ENCODE assay signal across 20 cellular contexts in the genomic region with DNA sequence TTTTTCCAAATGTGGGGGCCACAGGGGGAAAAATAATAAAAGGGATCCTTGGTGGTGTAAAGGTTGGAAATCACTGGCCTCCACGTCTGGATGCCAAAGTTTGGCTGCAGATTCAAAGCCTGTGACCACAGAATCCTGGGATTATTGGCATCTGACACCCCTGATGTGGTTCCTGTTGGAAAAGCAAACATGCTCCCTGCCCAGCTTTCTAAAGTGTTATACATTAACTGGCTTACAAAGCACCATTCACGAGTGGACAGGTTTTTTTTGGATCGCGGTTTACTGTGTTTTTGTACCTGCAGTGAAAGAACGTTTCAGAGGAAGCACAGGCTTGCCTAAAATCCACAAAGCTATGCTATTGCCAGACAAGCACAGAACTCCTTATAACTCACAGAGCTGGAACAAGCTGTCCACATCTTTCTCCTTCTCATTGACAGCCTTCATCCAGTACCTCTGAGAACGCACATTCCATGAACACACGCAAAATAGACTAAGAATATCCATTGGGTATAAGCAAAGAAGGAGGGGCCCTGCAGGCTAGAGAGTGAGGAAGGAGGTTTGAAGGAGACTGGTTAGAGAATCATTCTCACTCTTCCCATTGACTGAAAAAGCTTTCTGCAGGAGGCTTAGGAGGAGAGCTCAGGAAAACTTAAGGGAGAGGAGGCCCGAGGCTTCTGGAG. TPM values are rescaled to one million over a fixed set of nuclear protein-coding genes. Genes with fewer than 3 reads are reported as not detected.
DNase-seq lines count a peak whose midpoint lies in the region; ATAC-seq and TF ChIP-seq lines count a peak whose summit lies in the region.
"Had no signal": no experiment of that assay in that cellular context is flagged by ENCODE, and none has a peak within 500 bp of the region (broad histone marks: within the 10 kb centered on the region; RNA-seq: fewer than 3 reads in every experiment).

No MANE protein-coding gene starts in this region.

- intact Hi-C loops in mucosa of descending colon (cut with DNase I, micrococcal nuclease) = no loop called here

- no peaks in the 10 kb centered on the region for H3K36me3 ChIP-seq in mucosa of descending colon (ENCODE audit: low read depth)
- H3K36me3 ChIP-seq: BE2C, HAP-1 had no signal

- H3K27ac Mint-ChIP-seq in brain = peak overlapping the region in 3 of 5 experiments; percentile 5 to 53 (median 34)
- H3K27ac Mint-ChIP-seq: CD4-positive, alpha-beta T cell had no signal

- H3K4me1 ChIP-seq in mucosa of descending colon (ENCODE audit: low read depth) = no peaks in the 10 kb centered on the region
- H3K4me1 ChIP-seq: HAP-1 had no signal

- DNase-seq in DMS53 (lab: John Stamatoyannopoulos, UW) (peak; percentile 53), DMS53 treated with DMSO at 0.1 percent for 48 hours (lab: John Stamatoyannopoulos, UW; ENCODE audit: unreplicated experiment) (no peak), mucosa of descending colon (no peak), renal cortical epithelial cell (ENCODE audit: low read depth) (peak; percentile 68), GM10248 (ENCODE audit: extremely low spot score) (no peak), NCI-H1048 (lab: John Stamatoyannopoulos, UW) (no peak)
- DNase-seq: BE2C; Calu3; CD4-positive, alpha-beta T cell; DMS79 treated with DMSO at 0.1 percent for 48 hours; NCI-H1436; NCI-H524; OCI-M1; RPMI8226 had no signal

- H3K9me3 ChIP-seq in mucosa of descending colon = no peaks in the 10 kb centered on the region
- H3K9me3 ChIP-seq: BE2C, HAP-1 had no signal

- CTCF ChIA-PET in GM10248 (lab: Yijun Ruan, JAX) = no interaction called here

- H3K4me3 ChIP-seq in mucosa of descending colon = no peak overlapping the region
- H3K4me3 ChIP-seq: HAP-1 had no signal

- H3K4me1 Mint-ChIP-seq in brain = peaks cover 44% of the 10 kb centered on the region

- TF ChIP-seq CTCF in brain (conservative IDR thresholded peaks at IDR 0.05) (no peak), mucosa of descending colon (IDR thresholded peaks at IDR 0.05) (no peak), GM10248 (IDR thresholded peaks at IDR 0.05; ENCODE audit: control extremely low read depth, extremely low read depth, low read depth, missing control alignments) (no peak)

- peaks cover 0 to 5% (median 0%) of the 10 kb centered on the region in 5 experiments for H3K9me3 Mint-ChIP-seq in brain
- H3K9me3 Mint-ChIP-seq: CD4-positive, alpha-beta T cell had no signal

- no peaks in the 10 kb centered on the region for H3K27me3 Mint-ChIP-seq in brain
- H3K27me3 Mint-ChIP-seq: CD4-positive, alpha-beta T cell had no signal

- H3K36me3 Mint-ChIP-seq in brain = no peaks in the 10 kb centered on the region

- POLR2A ChIA-PET in GM10248 (lab: Yijun Ruan, JAX) = no interaction called here

- ATAC-seq in mucosa of descending colon (peak; percentile 39), GM21390 (IDR thresholded peaks at IDR 0.05; ENCODE audit: unreplicated experiment) (no peak)

- no peak overlapping the region for H3K4me3 Mint-ChIP-seq in brain
- H3K4me3 Mint-ChIP-seq: CD4-positive, alpha-beta T cell had no signal

RNA-seq across cellular contexts. Expression of gene CAPN6, which starts 14.5 kb away (rescaled TPM):
- polyA plus RNA-seq in brain (ENCODE audit: insufficient read depth, low read depth, low replicate concordance) = not detected
- total RNA-seq in mucosa of descending colon (1 to 10 TPM in 2 of 3 donors, under 1 TPM in 1; 0.75 to 4.9 (median 1.7) TPM), renal cortical epithelial cell (0.87 and 4.9 TPM in 2 replicates)
- total RNA-seq: CD4-positive, alpha-beta T cell; G401; HT1080 had no signal
- polyA plus RNA-seq: AG04450 had no signal

Comparison
In these comparisons a context has a peak if more than half of its experiments do, and no peak if none do; other contexts are left out.
1. DNase-seq: peak in DMS53 (single experiment) and renal cortical epithelial cell (single experiment); none in DMS53 treated with DMSO at 0.1 percent for 48 hours (single experiment), mucosa of descending colon (0 of 3), GM10248 (single experiment) and NCI-H1048 (single experiment).